8 cellular contexts compared by ENCODE assay signal in genomic region chr15:74245342-74245931, GRCh38. TPM values are rescaled to one million over a fixed set of nuclear protein-coding genes. Genes with fewer than 3 reads are reported as not detected.
DNase-seq lines count a peak whose midpoint lies in the region; ATAC-seq and TF ChIP-seq lines count a peak whose summit lies in the region.

No MANE protein-coding gene starts in this region.

- DNase-seq in NCI-H2196 treated with DMSO at 0.1 percent for 48 hours (lab: John Stamatoyannopoulos, UW; ENCODE audit: unreplicated experiment) = peak; percentile 85
- peak; percentile 17 to 95 (median 65) for DNase-seq in posterior cingulate gyrus
- no peak for DNase-seq in HuH-7 (ENCODE audit: low spot score)
- DNase-seq in GM10266 (ENCODE audit: extremely low spot score) = no peak
- no peak for DNase-seq in OCI-LY7 (ENCODE audit: low spot score)

- POLR2A ChIA-PET in OCI-LY7 (lab: Charles Lee) = no interaction called here

- H3K79me2 ChIP-seq in OCI-LY7 (ENCODE audit: insufficient read depth, low read depth, low read length) = no peaks in the 10 kb centered on the region

- H3K4me3 ChIP-seq in HUES6 (ENCODE audit: low read depth, low read length) (peak overlapping the region; percentile 51), OCI-LY7 (ENCODE audit: low read depth, low read length, poor library complexity, severe bottlenecking) (no peak overlapping the region)

- CTCF ChIA-PET in OCI-LY7 (lab: Charles Lee; ENCODE audit: unreplicated experiment) = no interaction called here

- TF ChIP-seq CTCF in GM10266 (IDR thresholded peaks at IDR 0.05; ENCODE audit: control insufficient read depth, insufficient read depth, low read depth, missing control alignments) = no peak
- no peak for TF ChIP-seq CTCF in OCI-LY7 (conservative IDR thresholded peaks at IDR 0.05; ENCODE audit: low read length)

- peaks cover 10% of the 10 kb centered on the region for H3K27me3 ChIP-seq in HUES6 (ENCODE audit: control insufficient read depth, insufficient read depth, low read length)

- no peak overlapping the region for H3K4me2 ChIP-seq in OCI-LY7 (ENCODE audit: low read length)

- no peak for ATAC-seq in GM18873 (IDR thresholded peaks at IDR 0.05; ENCODE audit: low FRiP score, unreplicated experiment)

- H3K36me3 ChIP-seq in HUES6 (ENCODE audit: control insufficient read depth, insufficient read depth, low read length) (no peaks in the 10 kb centered on the region), OCI-LY7 (ENCODE audit: insufficient read depth, low read length) (no peaks in the 10 kb centered on the region)

- BruUV-seq in OCI-LY7 (replicated peaks; lab: Mats Ljungman, UMichigan) = no TSS peak

- no peaks in the 10 kb centered on the region for H4K20me1 ChIP-seq in OCI-LY7 (ENCODE audit: insufficient read depth, low read length)

- H3K27ac ChIP-seq in HUES6 (ENCODE audit: low read depth, low read length) = no peak overlapping the region
- peak overlapping the region; percentile 60 for H3K27ac ChIP-seq in cingulate gyrus (ENCODE audit: low read depth, low read length)
- H3K27ac ChIP-seq in OCI-LY7 (ENCODE audit: low read depth, low read length, poor library complexity, severe bottlenecking) = no peak overlapping the region

- no peak overlapping the region for H3K9ac ChIP-seq in HUES6 (ENCODE audit: low read length)

- no peaks in the 10 kb centered on the region for H3K9me2 ChIP-seq in OCI-LY7 (ENCODE audit: insufficient read depth, low read length)

- H3K4me1 ChIP-seq in HUES6 (ENCODE audit: control insufficient read depth, insufficient read depth, low read length) = peaks cover 35% of the 10 kb centered on the region
- no peaks in the 10 kb centered on the region for H3K4me1 ChIP-seq in OCI-LY7 (ENCODE audit: insufficient read depth, low read length, poor library complexity, severe bottlenecking)

- intact Hi-C loops in posterior cingulate gyrus (cut with DNase I) (no loop called here), OCI-LY7 (cut with micrococcal nuclease; ENCODE audit: unreplicated experiment) (no loop called here)

- H3K9me3 ChIP-seq in HUES6 (ENCODE audit: control insufficient read depth, insufficient read depth, low read depth, low read length) (no peaks in the 10 kb centered on the region), OCI-LY7 (ENCODE audit: low read length) (no peaks in the 10 kb centered on the region)

- no peak overlapping the region for H2AFZ ChIP-seq in OCI-LY7 (ENCODE audit: low read length)

RNA-seq across cellular contexts. Expression of gene CCDC33, which starts 9.3 kb away (rescaled TPM):
- not detected in 2 replicates for total RNA-seq in OCI-LY7 (2014; rRNA removed; shearing (Covaris generic))
- total RNA-seq in OCI-LY7 (2022) = not detected in 2 replicates

RNA-seq across cellular contexts. Expression of gene STRA6, which starts 42.9 kb away (rescaled TPM):
- total RNA-seq in OCI-LY7 (2014; rRNA removed; shearing (Covaris generic)) = not detected in 2 replicates
- total RNA-seq in OCI-LY7 (2022) = not detected in 2 replicates

Comparison
In these comparisons a context has a peak if more than half of its experiments do, and no peak if none do; other contexts are left out.
1. DNase-seq: peak in NCI-H2196 treated with DMSO at 0.1 percent for 48 hours (single experiment) and posterior cingulate gyrus (10 of 10); none in HuH-7 (single experiment), GM10266 (single experiment) and OCI-LY7 (single experiment).